Comparison of ENCODE assay signal across 8 cellular contexts in the genomic region with DNA sequence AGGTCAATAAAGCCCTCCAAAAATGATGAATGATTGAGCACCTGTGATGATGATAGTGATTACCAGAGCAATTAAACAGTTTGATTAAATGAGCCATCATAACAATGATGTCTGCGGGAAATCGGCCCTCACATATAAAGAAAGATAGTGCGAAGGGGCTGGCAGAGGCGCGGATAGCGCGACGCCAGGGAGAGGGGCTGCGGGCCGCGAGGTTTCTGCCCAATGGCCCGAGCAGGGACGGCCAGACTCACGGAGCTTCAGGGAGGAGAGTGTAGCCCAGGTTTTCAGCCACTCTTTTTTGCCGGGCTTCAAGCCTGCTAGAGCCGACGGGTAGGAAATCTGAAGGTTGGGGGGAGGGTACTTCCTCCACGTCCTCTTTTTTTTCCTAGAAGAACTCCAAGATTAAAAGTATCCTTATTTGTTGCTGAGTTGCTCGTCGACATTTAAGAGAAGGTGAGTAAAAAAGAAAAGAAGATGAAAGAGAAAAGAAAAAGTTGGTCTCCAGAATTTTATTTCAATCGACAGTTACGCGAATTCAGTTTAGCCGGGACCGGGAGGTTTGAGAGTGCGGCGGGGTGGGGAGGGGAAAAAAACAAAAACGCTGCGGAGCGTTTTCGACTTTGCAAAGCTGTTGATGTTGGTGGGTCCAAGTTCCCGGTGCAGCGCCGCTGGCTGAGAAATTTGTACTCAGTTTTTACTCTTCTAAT. TPM values are rescaled to one million over a fixed set of nuclear protein-coding genes. Genes with fewer than 3 reads are reported as not detected.
A peak's percentile ranks its signal among the peaks of the same experiment; 100 is the strongest.
DNase-seq lines count a peak whose midpoint lies in the region; ATAC-seq, FAIRE-seq and TF ChIP-seq lines count a peak whose summit lies in the region.

No MANE protein-coding gene starts in this region.

- peaks cover 3% of the 10 kb centered on the region for H3K4me1 ChIP-seq in astrocyte (ENCODE audit: insufficient read depth, low read length)
- peaks cover 0 to 2% of the 10 kb centered on the region in 2 donors for H3K4me1 ChIP-seq in lung (ENCODE audit: control insufficient read depth in 2 of 2, insufficient read depth in 2 of 2, low read length in 2 of 2)

- peaks cover 30% of the 10 kb centered on the region for H3K27me3 ChIP-seq in astrocyte (ENCODE audit: insufficient read depth, low read length)
- no peaks in the 10 kb centered on the region for H3K27me3 ChIP-seq in lung (ENCODE audit: control insufficient read depth, insufficient read depth)

- peak; percentile 32 for DNase-seq in AG08396 (ENCODE audit: low spot score)
- DNase-seq in HFFc6: no peak
- DNase-seq in astrocyte (ENCODE audit: low read depth): no peak
- DNase-seq in lung (ENCODE audit: low spot score): no peak
- no peak for DNase-seq in GM13977 (ENCODE audit: low spot score)

- H3K4me2 ChIP-seq in astrocyte (ENCODE audit: low read length): peak overlapping the region; percentile 99

- H3K27me3 Mint-ChIP-seq in HFFc6 (ENCODE audit: insufficient read depth) (peaks cover 15% of the 10 kb centered on the region), astrocyte (ENCODE audit: low read depth, unreplicated experiment) (peaks cover 44% of the 10 kb centered on the region)

- H3K4me3 Mint-ChIP-seq in HFFc6 (peak overlapping the region; percentile 98), astrocyte (ENCODE audit: unreplicated experiment) (peak overlapping the region; percentile 99)

- peak overlapping the region; percentile 89 for H3K4me3 ChIP-seq in astrocyte (ENCODE audit: insufficient read depth, low read depth, low read length)
- H3K4me3 ChIP-seq in lung: peak overlapping the region; percentile 50

- FAIRE-seq in astrocyte (lab: Jason Lieb, UNC): no peak

- peak overlapping the region; percentile 81 for H3K9ac ChIP-seq in astrocyte (ENCODE audit: low read length)

- no peaks in the 10 kb centered on the region for H3K36me3 ChIP-seq in astrocyte (ENCODE audit: insufficient read depth, low read length)
- no peaks in the 10 kb centered on the region for H3K36me3 ChIP-seq in lung (ENCODE audit: control insufficient read depth in 2 of 2, insufficient read depth in 2 of 2, low read length in 2 of 2)

- H3K36me3 Mint-ChIP-seq in HFFc6 (ENCODE audit: low read depth) (peaks cover 22% of the 10 kb centered on the region), astrocyte (ENCODE audit: low read depth, unreplicated experiment) (peaks cover 2% of the 10 kb centered on the region)

- H3K4me1 Mint-ChIP-seq in HFFc6 (ENCODE audit: low read depth) (peaks cover 39% of the 10 kb centered on the region), astrocyte (ENCODE audit: low read depth, unreplicated experiment) (peaks cover 4% of the 10 kb centered on the region)

- H3K27ac Mint-ChIP-seq in HFFc6 (peak overlapping the region; percentile 98), astrocyte (ENCODE audit: unreplicated experiment) (no peak overlapping the region)

- ATAC-seq in lung (ENCODE audit: insufficient read depth, low FRiP score): no peak
- no peak for ATAC-seq in HG03097 (IDR thresholded peaks at IDR 0.05; ENCODE audit: low FRiP score, unreplicated experiment)
- ATAC-seq in HG03469 (IDR thresholded peaks at IDR 0.05; ENCODE audit: unreplicated experiment): no peak
- no peak for ATAC-seq in HG02885 (IDR thresholded peaks at IDR 0.05; ENCODE audit: poor library complexity, unreplicated experiment)

- H3K9me3 ChIP-seq in astrocyte (ENCODE audit: insufficient read depth, low read depth, low read length) (no peaks in the 10 kb centered on the region), lung (ENCODE audit: control insufficient read depth in 2 of 2, insufficient read depth in 1 of 2, low read length in 1 of 2) (no peaks in the 10 kb centered on the region)

- peaks cover 66% of the 10 kb centered on the region for H3K79me2 ChIP-seq in astrocyte (ENCODE audit: insufficient read depth, low read length)

- H3K27ac ChIP-seq in astrocyte (ENCODE audit: low read depth, low read length): peak overlapping the region; percentile 62
- H3K27ac ChIP-seq in lung (ENCODE audit: low read depth in 1 of 2, low read length in 1 of 2): peak overlapping the region; percentile 52 to 63

- no peak for TF ChIP-seq CTCF in HFFc6 (IDR thresholded peaks at IDR 0.05)
- TF ChIP-seq CTCF in astrocyte (IDR thresholded peaks at IDR 0.05; ENCODE audit: insufficient read depth, low read depth, low read length): no peak
- no peak for TF ChIP-seq CTCF in lung (IDR thresholded peaks at IDR 0.05; ENCODE audit: control extremely low read depth, extremely low read depth)
- TF ChIP-seq CTCF in GM13977 (IDR thresholded peaks at IDR 0.05; ENCODE audit: extremely low read depth, insufficient read depth, missing control alignments): no peak

- WGBS in lung, 2 donors: 6 to 14% methylated on average over 34 of the region's 34 CpGs

- in situ Hi-C loops in GM13977 (cut with MboI; ENCODE audit: low pct_unique_long_range_greater_than_20kb, low sequenced_read_pairs, unreplicated experiment): loop anchor here (10.0 to 25.0 kb wide), 4 partner anchors 218 to 1815 kb away; no protein-coding TSS in a partner anchor

- H3K9me3 Mint-ChIP-seq in HFFc6 (no peaks in the 10 kb centered on the region), astrocyte (ENCODE audit: unreplicated experiment) (no peaks in the 10 kb centered on the region)

- peak overlapping the region; percentile 30 for H2AFZ ChIP-seq in astrocyte (ENCODE audit: low read depth, low read length)

- H4K20me1 ChIP-seq in astrocyte (ENCODE audit: insufficient read depth, low read length): peaks cover 19% of the 10 kb centered on the region

RNA-seq across cellular contexts. Expression of a gene that starts 2.1 kb away (rescaled TPM):
- 10 to 100 TPM; 31.8 to 48.0 (median 42.8) TPM for total RNA-seq in HFFc6 (2021; fragmentation: NEBNext Ultra II Directional; extraction: Animal tissue kit (Norgen Biotek cat#: 25700))
- total RNA-seq in astrocyte (30.9 and 35.6 TPM in 2 replicates), lung (10 to 100 TPM; 18.9 to 47.5 TPM)
- 1 to 10 TPM; 5.6 to 8.4 TPM for polyA plus RNA-seq in lung
